ENCODE assay signal across 15 cellular contexts in the genomic region with DNA sequence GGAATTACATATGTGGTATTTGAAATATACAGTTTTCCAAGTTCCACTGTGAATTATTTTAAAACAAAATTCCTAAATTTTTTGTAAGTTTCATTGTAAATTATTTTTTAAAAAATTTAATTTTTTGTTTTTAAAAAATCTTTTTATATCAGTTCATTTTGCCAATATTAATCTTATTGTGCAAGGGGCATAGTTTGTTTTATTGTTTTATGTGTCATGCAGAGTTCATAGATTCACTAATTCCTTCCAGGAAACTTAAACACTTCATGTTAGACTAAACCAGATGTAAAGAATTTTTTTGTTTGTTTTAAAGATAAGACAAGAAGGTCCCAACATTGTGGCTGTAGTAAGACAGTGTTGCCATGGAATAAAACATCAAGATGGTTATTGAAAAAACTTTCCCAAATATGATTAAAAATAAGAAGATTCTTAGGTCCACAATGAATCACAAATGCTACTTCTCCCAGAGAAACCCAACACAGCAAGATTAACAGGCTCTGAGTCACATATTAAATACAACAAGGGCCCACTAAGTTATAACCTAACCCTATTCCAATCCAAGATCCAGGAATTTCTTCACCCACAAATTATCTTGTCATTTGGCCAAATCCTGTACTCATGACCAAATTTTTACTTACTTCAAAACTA.
DNase-seq lines count a peak whose midpoint lies in the region; FAIRE-seq and TF ChIP-seq lines count a peak whose summit lies in the region.
"Had no signal": no experiment of that assay in that cellular context is flagged by ENCODE, and none has a peak within 500 bp of the region (broad histone marks: within the 10 kb centered on the region; RNA-seq: fewer than 3 reads in every experiment).

No MANE protein-coding gene starts in this region.

- no TSS peak for BruUV-seq in MCF 10A (replicated peaks; lab: Mats Ljungman, UMichigan)

- H3K27ac ChIP-seq in breast epithelium, result no peak overlapping the region
- H3K27ac ChIP-seq in CD4-positive, alpha-beta memory T cell (ENCODE audit: low read depth, low read length), result no peak overlapping the region

- no peak for TF ChIP-seq POLR2A in breast epithelium (IDR thresholded peaks at IDR 0.05)

- no peaks in the 10 kb centered on the region for H3K27me3 Mint-ChIP-seq in MCF 10A (ENCODE audit: insufficient read depth, unreplicated experiment)
- peaks cover 0 to 1% of the 10 kb centered on the region in 2 donors for H3K27me3 Mint-ChIP-seq in CD4-positive, alpha-beta memory T cell
- H3K27me3 Mint-ChIP-seq: activated T-helper 17 cell treated with anti-CD3 and anti-CD28 coated beads, Interleukin-2, amount 50 U/mL, for 72 hours; dendritic cell treated with granulocyte-macrophage colony-stimulating factor and Interleukin-4, amounts not matched to agents 40 ng/mL and 50 ng/mL, for 4 days had no signal

- POLR2A ChIA-PET in MCF 10A (lab: Yijun Ruan, JAX), result interaction anchor here (0.8 kb wide), 1 partner anchor 8 kb away, joined by 3 read pairs; no protein-coding TSS in a partner anchor
- POLR2A ChIA-PET in CD4-positive, alpha-beta memory T cell (lab: Charles Lee; ENCODE audit: partially characterized antibody), result no interaction called here

- no peaks in the 10 kb centered on the region for H3K36me3 ChIP-seq in breast epithelium
- no peaks in the 10 kb centered on the region for H3K36me3 ChIP-seq in CD4-positive, alpha-beta memory T cell (ENCODE audit: insufficient read depth, low read length)

- intact Hi-C loops in MCF 10A (cut with micrococcal nuclease) (no loop called here), breast epithelium (cut with DNase I; ENCODE audit: low total_unique reads) (no loop called here)
- intact Hi-C loops in CD4-positive, alpha-beta memory T cell (cut with micrococcal nuclease), result no loop called here

- H3K9me3 ChIP-seq in breast epithelium, result peaks cover 0 to 6% of the 10 kb centered on the region in 2 donors
- no peaks in the 10 kb centered on the region for H3K9me3 ChIP-seq in CD4-positive, alpha-beta memory T cell (ENCODE audit: control insufficient read depth in 1 of 2, low read length in 2 of 2)

- DNase-seq in MCF 10A (ENCODE audit: unreplicated experiment) (peak; percentile 65), breast epithelium (ENCODE audit: low spot score in 2 of 2) (no peak), amniotic stem cell (lab: John Stamatoyannopoulos, UW) (peak; percentile 72), frontal cortex (ENCODE audit: low spot score in 2 of 2) (no peak), stromal cell of bone marrow (ENCODE audit: low read depth) (peak; percentile 98), anterior cingulate cortex (lab: John Stamatoyannopoulos, UW) (no peak)
- no peak for DNase-seq in CD4-positive, alpha-beta memory T cell
- no peak for DNase-seq in activated CD8-positive, alpha-beta memory T cell treated with anti-CD3 and anti-CD28 coated beads, Interleukin-2, amount 50 U/mL, for 4 hours
- DNase-seq: 8988T; activated CD4-positive, alpha-beta T cell treated with anti-CD3 and anti-CD28 coated beads for 1 hour; midbrain; NCI-H526; retina had no signal

- no peak overlapping the region for H3K4me3 ChIP-seq in breast epithelium
- H3K4me3 ChIP-seq in CD4-positive, alpha-beta memory T cell (ENCODE audit: low read length in 2 of 2), result no peak overlapping the region

- FAIRE-seq in frontal cortex (lab: Jason Lieb, UNC), result peak; percentile 95

- H3K27ac Mint-ChIP-seq in MCF 10A (ENCODE audit: low read depth, unreplicated experiment), result peak overlapping the region; percentile 68
- no peak overlapping the region for H3K27ac Mint-ChIP-seq in CD4-positive, alpha-beta memory T cell
- H3K27ac Mint-ChIP-seq: activated T-helper 17 cell treated with anti-CD3 and anti-CD28 coated beads, Interleukin-2, amount 50 U/mL, for 72 hours; dendritic cell treated with granulocyte-macrophage colony-stimulating factor and Interleukin-4, amounts not matched to agents 40 ng/mL and 50 ng/mL, for 4 days had no signal

- CTCF ChIA-PET in MCF 10A (lab: Yijun Ruan, JAX), result no interaction called here
- CTCF ChIA-PET in CD4-positive, alpha-beta memory T cell (lab: Charles Lee; ENCODE audit: partially characterized antibody), result no interaction called here

- H3K4me1 Mint-ChIP-seq in MCF 10A (ENCODE audit: insufficient read depth, unreplicated experiment), result peaks cover 26% of the 10 kb centered on the region
- no peaks in the 10 kb centered on the region for H3K4me1 Mint-ChIP-seq in CD4-positive, alpha-beta memory T cell
- H3K4me1 Mint-ChIP-seq: activated T-helper 17 cell treated with anti-CD3 and anti-CD28 coated beads, Interleukin-2, amount 50 U/mL, for 72 hours had no signal

- no peaks in the 10 kb centered on the region for H3K4me1 ChIP-seq in breast epithelium
- H3K4me1 ChIP-seq in CD4-positive, alpha-beta memory T cell (ENCODE audit: insufficient read depth, low read length), result no peaks in the 10 kb centered on the region

- no peaks in the 10 kb centered on the region for H3K36me3 Mint-ChIP-seq in MCF 10A (ENCODE audit: insufficient read depth, unreplicated experiment)
- no peaks in the 10 kb centered on the region for H3K36me3 Mint-ChIP-seq in CD4-positive, alpha-beta memory T cell

- no peak overlapping the region for H3K4me3 Mint-ChIP-seq in MCF 10A (ENCODE audit: unreplicated experiment)
- no peak overlapping the region for H3K4me3 Mint-ChIP-seq in CD4-positive, alpha-beta memory T cell
- H3K4me3 Mint-ChIP-seq: activated T-helper 17 cell treated with anti-CD3 and anti-CD28 coated beads, Interleukin-2, amount 50 U/mL, for 72 hours; dendritic cell treated with granulocyte-macrophage colony-stimulating factor and Interleukin-4, amounts not matched to agents 40 ng/mL and 50 ng/mL, for 4 days had no signal

- no peaks in the 10 kb centered on the region for H3K9me3 Mint-ChIP-seq in MCF 10A (ENCODE audit: unreplicated experiment)
- H3K9me3 Mint-ChIP-seq in CD4-positive, alpha-beta memory T cell, result peaks cover 0 to 10% (median 3%) of the 10 kb centered on the region in 8 donors

- H3K27me3 ChIP-seq in breast epithelium, result no peaks in the 10 kb centered on the region
- H3K27me3 ChIP-seq in CD4-positive, alpha-beta memory T cell (ENCODE audit: insufficient read depth, low read length), result no peaks in the 10 kb centered on the region

- no peak for TF ChIP-seq CTCF in MCF 10A (IDR thresholded peaks at IDR 0.05; ENCODE audit: unreplicated experiment)
- no peak for TF ChIP-seq CTCF in breast epithelium (IDR thresholded peaks at IDR 0.05)

Comparison
In these comparisons a context has a peak if more than half of its experiments do, and no peak if none do; other contexts are left out.
1. DNase-seq: peak in MCF 10A (single experiment), amniotic stem cell (single experiment) and stromal cell of bone marrow (single experiment); none in breast epithelium (0 of 2), frontal cortex (0 of 2), CD4-positive, alpha-beta memory T cell (0 of 5), anterior cingulate cortex (0 of 58) and activated CD8-positive, alpha-beta memory T cell treated with anti-CD3 and anti-CD28 coated beads, Interleukin-2, amount 50 U/mL, for 4 hours (single experiment).